20 cellular contexts compared by ENCODE assay signal in the genomic region with DNA sequence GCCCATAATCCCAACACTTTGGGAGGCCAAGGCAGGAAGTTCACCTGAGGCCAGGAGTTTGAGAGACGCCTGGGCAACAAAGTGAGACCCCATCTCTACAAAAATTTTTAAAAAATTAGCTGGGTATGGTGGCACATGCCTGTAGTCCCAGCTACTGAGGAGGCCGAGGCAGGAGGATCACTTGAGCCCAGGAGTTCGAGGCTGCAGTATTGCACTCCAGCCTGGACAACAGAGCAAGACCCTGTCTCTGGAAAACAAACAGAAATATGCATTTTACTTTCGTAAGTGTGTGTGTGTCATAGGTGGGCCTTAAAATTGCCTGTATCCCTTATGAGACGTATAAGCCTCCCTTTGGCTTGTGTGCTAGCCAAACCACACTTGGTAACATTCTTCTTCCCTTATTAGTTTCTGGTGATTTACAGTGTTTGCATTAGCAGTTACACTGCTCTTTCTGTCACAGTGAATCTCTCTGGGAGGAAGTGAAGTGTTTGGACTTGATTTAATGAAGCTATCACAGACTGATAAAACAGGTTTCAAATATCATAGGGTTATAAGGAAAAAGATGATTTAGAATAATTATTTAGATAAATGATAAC. TPM values are rescaled to one million over a fixed set of nuclear protein-coding genes. Genes with fewer than 3 reads are reported as not detected.
"Had no signal": no experiment of that assay in that cellular context is flagged by ENCODE, and none has a peak within 500 bp of the region (broad histone marks: within the 10 kb centered on the region; RNA-seq: fewer than 3 reads in every experiment).

No MANE protein-coding gene starts in this region.

- DNase-seq: activated CD4-positive, alpha-beta T cell treated with anti-CD3 and anti-CD28 coated beads for 1 hour; activated CD4-positive, alpha-beta T cell treated with anti-CD3 and anti-CD28 coated beads, Interleukin-2, amount 50 U/mL, for 1 hour; activated CD8-positive, alpha-beta T cell treated with anti-CD3 and anti-CD28 coated beads, Interleukin-2, amount 10 ng/mL, durations not matched to agents 7 days and 5 days; activated gamma-delta T cell treated with Interleukin-2 at 50 U/mL for 16 hours; colonic mucosa; dorsolateral prefrontal cortex; effector memory CD8-positive, alpha-beta T cell; head of caudate nucleus; hypothalamus; mucosa of descending colon; nephron progenitor cell; occipital lobe; retina; stimulated activated CD4-positive, alpha-beta T cell treated with anti-CD3 and anti-CD28 coated beads, Interleukin-4, amount 100 ng/mL, for 24 hours; stimulated activated naive CD4-positive, alpha-beta T cell treated with Interleukin-2 at 50 U/mL for 16 hours; T-helper 1 cell had no signal

- H3K9me3 ChIP-seq: ascending aorta, breast epithelium, colonic mucosa, gastroesophageal sphincter, mucosa of descending colon had no signal

- H3K27me3 ChIP-seq: ascending aorta, breast epithelium, colonic mucosa, dorsolateral prefrontal cortex, gastroesophageal sphincter had no signal

- ATAC-seq: activated CD8-positive, alpha-beta T cell treated with anti-CD3 and anti-CD28 coated beads, Interleukin-2, amount 10 ng/mL, durations not matched to agents 7 days and 5 days; effector memory CD8-positive, alpha-beta T cell; esophagus mucosa; gastroesophageal sphincter; mucosa of descending colon had no signal

- H3K27ac ChIP-seq: ascending aorta, breast epithelium, colonic mucosa, dorsolateral prefrontal cortex, gastroesophageal sphincter had no signal

- H3K36me3 ChIP-seq: ascending aorta, breast epithelium, colonic mucosa, gastroesophageal sphincter had no signal

- H3K4me1 ChIP-seq: ascending aorta, breast epithelium, colonic mucosa, gastroesophageal sphincter had no signal

- H3K4me3 ChIP-seq: ascending aorta, breast epithelium, colonic mucosa, dorsolateral prefrontal cortex, gastroesophageal sphincter, mucosa of descending colon had no signal

RNA-seq across cellular contexts. Expression of a gene that starts 48.9 kb away (rescaled TPM):
- total RNA-seq: ascending aorta had no signal
